20 cellular contexts compared by ENCODE assay signal in the genomic region with DNA sequence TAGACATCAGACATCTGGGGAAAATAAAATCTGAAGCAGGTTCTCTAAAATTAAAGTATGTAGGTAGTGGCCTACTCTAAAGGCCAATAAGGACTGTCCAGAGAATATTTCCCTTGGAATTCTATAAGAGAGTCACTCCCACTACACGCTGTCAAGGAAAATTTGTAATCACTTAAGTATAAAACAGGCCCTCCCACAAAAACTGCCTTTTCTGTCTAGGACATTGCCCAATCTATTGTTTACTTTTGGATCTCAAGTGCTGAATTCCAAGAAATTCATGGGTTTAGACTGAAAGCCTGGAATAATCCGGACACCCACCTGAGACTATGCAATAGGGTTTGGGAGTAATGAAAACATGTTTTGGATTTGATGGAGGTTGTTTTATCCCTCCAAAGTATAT. TPM values are rescaled to one million over a fixed set of nuclear protein-coding genes. Genes with fewer than 3 reads are reported as not detected.
A peak's percentile ranks its signal among the peaks of the same experiment; 100 is the strongest.
DNase-seq lines count a peak whose midpoint lies in the region; ATAC-seq and TF ChIP-seq lines count a peak whose summit lies in the region.
"Had no signal": no experiment of that assay in that cellular context is flagged by ENCODE, and none has a peak within 500 bp of the region (broad histone marks: within the 10 kb centered on the region; RNA-seq: fewer than 3 reads in every experiment).

No MANE protein-coding gene starts in this region.

- no peak overlapping the region for H3K4me3 ChIP-seq in BLaER1 treated with 17β-estradiol and CSF1 and Interleukin-3, amounts not matched to agents 10 nM and 100 nM
- H3K4me3 ChIP-seq in esophagus muscularis mucosa (no peak overlapping the region), vagina (no peak overlapping the region)
- H3K4me3 ChIP-seq: SK-N-MC, transverse colon had no signal

- no peaks in the 10 kb centered on the region for H3K36me3 ChIP-seq in BLaER1 treated with 17β-estradiol and CSF1 and Interleukin-3, amounts not matched to agents 10 nM and 100 nM
- H3K36me3 ChIP-seq in esophagus muscularis mucosa, result no peaks in the 10 kb centered on the region
- H3K36me3 ChIP-seq in vagina, result no peaks in the 10 kb centered on the region
- H3K36me3 ChIP-seq: neutrophil, transverse colon had no signal

- intact Hi-C loops in esophagus muscularis mucosa (cut with DNase I), result no loop called here
- intact Hi-C loops in vagina (cut with DNase I), result no loop called here

- peak overlapping the region in 7 of 11 experiments; percentile 78 to 91 (median 86); a peak in 11 of 22 replicates for H3K4me2 ChIP-seq in BLaER1 treated with 17β-estradiol and CSF1 and Interleukin-3, amounts not matched to agents 10 nM and 100 nM

- no peak for TF ChIP-seq EP300 in esophagus muscularis mucosa (IDR thresholded peaks at IDR 0.05)

- DNase-seq in NCI-H226 (peak; percentile 43), esophagus muscularis mucosa (ENCODE audit: extremely low spot score) (no peak), nephron progenitor cell (no peak), vagina (ENCODE audit: extremely low spot score in 2 of 2) (no peak), RPMI8226 (no peak), NCI-H1694 treated with DMSO at 0.1 percent for 48 hours (lab: John Stamatoyannopoulos, UW) (no peak)
- DNase-seq: amniotic stem cell; central memory CD4-positive, alpha-beta T cell; effector CD4-positive, alpha-beta T cell; H9; hypothalamus; NCI-H2081; NCI-H526; stimulated activated naive CD4-positive, alpha-beta T cell treated with Interleukin-2 at 50 U/mL for 16 hours; transverse colon had no signal

- no peak for TF ChIP-seq POLR2A in esophagus muscularis mucosa (IDR thresholded peaks at IDR 0.05; ENCODE audit: low read depth)
- no peak for TF ChIP-seq POLR2A in vagina (IDR thresholded peaks at IDR 0.05)

- H3K4me3 Mint-ChIP-seq in nephron progenitor cell, result no peak overlapping the region
- H3K4me3 Mint-ChIP-seq: H9; T-helper 2 cell treated with Interferon-gamma antibody and Interleukin-4, amounts not matched to agents 5 μg/mL and 100 μg/mL, for 36 hours had no signal

- H3K27ac Mint-ChIP-seq in nephron progenitor cell, result peak overlapping the region; percentile 90
- H3K27ac Mint-ChIP-seq: H9; T-helper 2 cell treated with Interferon-gamma antibody and Interleukin-4, amounts not matched to agents 5 μg/mL and 100 μg/mL, for 36 hours had no signal

- no peaks in the 10 kb centered on the region for H3K9me3 Mint-ChIP-seq in nephron progenitor cell
- H3K9me3 Mint-ChIP-seq: H9; T-helper 2 cell treated with Interferon-gamma antibody and Interleukin-4, amounts not matched to agents 5 μg/mL and 100 μg/mL, for 36 hours had no signal

- H4K20me1 ChIP-seq in BLaER1 treated with 17β-estradiol and CSF1 and Interleukin-3, amounts not matched to agents 10 nM and 100 nM, result no peaks in the 10 kb centered on the region

- peaks cover 12 to 31% (median 26%) of the 10 kb centered on the region in 10 experiments for H3K4me1 ChIP-seq in BLaER1 treated with 17β-estradiol and CSF1 and Interleukin-3, amounts not matched to agents 10 nM and 100 nM
- H3K4me1 ChIP-seq in esophagus muscularis mucosa (peaks cover 12 to 68% (median 55%) of the 10 kb centered on the region in 4 donors), vagina (peaks cover 15% of the 10 kb centered on the region)

- no peak for ATAC-seq in GM18861 (IDR thresholded peaks at IDR 0.05; ENCODE audit: unreplicated experiment)

- H3K27ac ChIP-seq in BLaER1 treated with 17β-estradiol and CSF1 and Interleukin-3, amounts not matched to agents 10 nM and 100 nM, result no peak overlapping the region
- H3K27ac ChIP-seq in esophagus muscularis mucosa (replicated peaks in 1 of 4) (peak overlapping the region in 3 of 4 donors; percentile 91 to 96 (median 95)), vagina (no peak overlapping the region)
- H3K27ac ChIP-seq: SK-N-MC had no signal

- H3K9ac ChIP-seq in BLaER1 treated with 17β-estradiol and CSF1 and Interleukin-3, amounts not matched to agents 10 nM and 100 nM, result no peak overlapping the region

- no peaks in the 10 kb centered on the region for H3K27me3 ChIP-seq in BLaER1 treated with 17β-estradiol and CSF1 and Interleukin-3, amounts not matched to agents 10 nM and 100 nM
- no peaks in the 10 kb centered on the region for H3K27me3 ChIP-seq in esophagus muscularis mucosa
- H3K27me3 ChIP-seq in vagina, result no peaks in the 10 kb centered on the region
- H3K27me3 ChIP-seq: neutrophil, transverse colon had no signal

- H3K36me3 Mint-ChIP-seq in nephron progenitor cell (ENCODE audit: low read depth), result no peaks in the 10 kb centered on the region

- no peaks in the 10 kb centered on the region for H3K9me3 ChIP-seq in BLaER1 treated with 17β-estradiol and CSF1 and Interleukin-3, amounts not matched to agents 10 nM and 100 nM (replicated peaks in 1 of 11)
- H3K9me3 ChIP-seq in esophagus muscularis mucosa (no peaks in the 10 kb centered on the region), vagina (no peaks in the 10 kb centered on the region)
- H3K9me3 ChIP-seq: neutrophil, transverse colon had no signal

- WGBS in esophagus muscularis mucosa, result 86% methylated on average over 2 of the region's 2 CpGs

- no peak for TF ChIP-seq CTCF in esophagus muscularis mucosa (IDR thresholded peaks at IDR 0.05)
- TF ChIP-seq CTCF in nephron progenitor cell (IDR thresholded peaks at IDR 0.05), result no peak
- TF ChIP-seq CTCF in vagina (IDR thresholded peaks at IDR 0.05), result no peak

- peaks cover 8% of the 10 kb centered on the region for H3K27me3 Mint-ChIP-seq in nephron progenitor cell (ENCODE audit: low read depth, poor library complexity)

- H3K4me1 Mint-ChIP-seq in nephron progenitor cell, result peaks cover 66% of the 10 kb centered on the region

RNA-seq across cellular contexts. Expression of a gene that starts 1.7 kb away (rescaled TPM):
- total RNA-seq in esophagus muscularis mucosa (10 to 100 TPM in 3 of 4 donors, 1 to 10 TPM in 1; 9.0 to 22.0 (median 13.0) TPM), vagina (9.1 TPM)

RNA-seq across cellular contexts. Expression of a gene that starts 38.7 kb away (rescaled TPM):
- total RNA-seq in esophagus muscularis mucosa (10 to 100 TPM; 11.6 to 21.1 (median 13.0) TPM), vagina (11.8 TPM)

Comparison
In these comparisons a context has a peak if more than half of its experiments do, and no peak if none do; other contexts are left out.
1. H3K27ac ChIP-seq: peak in esophagus muscularis mucosa (3 of 4); none in BLaER1 treated with 17β-estradiol and CSF1 and Interleukin-3, amounts not matched to agents 10 nM and 100 nM (0 of 11) and vagina (single experiment).